ENCODE assay signal across 10 cellular contexts in the genomic region with DNA sequence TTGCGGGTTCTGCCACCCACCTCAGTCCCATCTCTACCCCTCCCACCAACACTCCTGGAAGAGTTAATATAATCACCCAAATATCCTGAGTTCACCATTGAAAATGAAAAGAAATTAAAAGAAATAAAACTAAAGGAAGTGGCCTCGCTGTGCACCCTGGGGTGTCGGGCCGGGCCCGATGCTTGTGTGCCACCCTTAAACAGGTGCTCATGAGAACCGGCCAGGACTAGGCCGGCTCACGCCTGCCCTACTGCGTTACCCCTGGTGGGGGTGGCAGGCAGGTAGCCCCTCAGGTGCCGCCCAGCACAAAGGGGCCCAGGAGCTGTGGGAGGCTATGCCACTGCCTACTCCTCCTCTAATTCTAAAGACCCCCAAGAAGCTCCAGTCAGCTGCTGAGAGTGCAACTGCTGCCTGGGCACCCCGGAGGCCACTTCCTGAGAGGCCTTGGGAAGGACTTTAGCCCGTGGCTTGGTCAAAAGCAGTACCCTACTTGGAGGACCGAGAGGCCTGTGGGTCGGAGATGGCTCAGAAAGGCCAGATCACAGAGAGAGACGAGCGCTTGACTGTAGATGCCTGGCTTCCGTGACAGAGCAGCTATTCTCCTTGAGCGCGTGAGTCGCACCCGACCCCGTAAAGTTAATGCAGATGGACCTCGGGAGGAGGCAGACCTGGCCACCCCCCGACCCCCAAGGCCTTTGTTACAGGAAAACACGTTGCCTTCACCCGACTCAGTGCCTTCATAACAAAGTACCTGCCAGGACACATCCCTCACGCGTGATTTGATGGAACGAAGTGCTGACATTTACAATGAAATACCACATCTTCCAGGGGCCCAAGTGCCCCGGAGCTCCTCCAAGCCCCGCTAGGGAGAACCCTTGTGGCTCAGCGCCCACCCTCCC.
"Had no signal": no experiment of that assay in that cellular context is flagged by ENCODE, and none has a peak within 500 bp of the region (broad histone marks: within the 10 kb centered on the region; RNA-seq: fewer than 3 reads in every experiment).

No MANE protein-coding gene starts in this region.

- ATAC-seq: psoas muscle, WTC11 had no signal

- DNase-seq: activated gamma-delta T cell; caudate nucleus; colonic mucosa; effector CD4-positive, alpha-beta T cell; foreskin fibroblast; glutamatergic neuron; hypothalamus; stimulated activated CD4-positive, alpha-beta T cell treated with anti-CD3 and anti-CD28 coated beads, Interleukin-1b, Interleukin-23, amount 100 ng/mL, for 48 hours had no signal
